ENCODE assay signal across 8 cellular contexts in genomic region chr3:126259411-126260391, GRCh38.
DNase-seq lines count a peak whose midpoint lies in the region; ATAC-seq, FAIRE-seq and TF ChIP-seq lines count a peak whose summit lies in the region.

No MANE protein-coding gene starts in this region.

- no peak overlapping the region for H3K27ac Mint-ChIP-seq in activated T-helper 2 cell treated with anti-CD3 and anti-CD28 coated beads, Interferon-gamma antibody, Interleukin-2, Interleukin-4, amounts not matched to agents 10 μg/mL and 5 μg/mL and 100 μg/mL, durations not matched to agents 14 hours and 24 hours and 36 hours

- no peaks in the 10 kb centered on the region for H3K4me1 Mint-ChIP-seq in activated T-helper 2 cell treated with anti-CD3 and anti-CD28 coated beads, Interferon-gamma antibody, Interleukin-2, Interleukin-4, amounts not matched to agents 10 μg/mL and 5 μg/mL and 100 μg/mL, durations not matched to agents 14 hours and 24 hours and 36 hours (ENCODE audit: low read depth)

- ATAC-seq in upper lobe of left lung (ENCODE audit: low FRiP score in 2 of 2) (peak; percentile 41 to 66), HG03565 (IDR thresholded peaks at IDR 0.05; ENCODE audit: unreplicated experiment) (no peak), HG02610 (IDR thresholded peaks at IDR 0.05; ENCODE audit: unreplicated experiment) (no peak)

- H3K4me3 ChIP-seq in BE2C (ENCODE audit: low read depth, low read length) (no peak overlapping the region), astrocyte of the spinal cord (ENCODE audit: low read depth, low read length) (no peak overlapping the region), kidney (ENCODE audit: low read length in 2 of 2) (peak overlapping the region; percentile 10 to 38), upper lobe of left lung (peak overlapping the region in 2 of 4 donors; percentile 1 to 4)

- DNase-seq in BE2C, result peak; percentile 69
- peak; percentile 61 for DNase-seq in HuH-7 (ENCODE audit: low spot score)
- peak; percentile 22 for DNase-seq in astrocyte of the spinal cord (ENCODE audit: low read depth, low spot score)
- DNase-seq in kidney, result no peak
- peak; percentile 64 to 91 for DNase-seq in upper lobe of left lung
- DNase-seq in activated T-helper 2 cell treated with anti-CD3 and anti-CD28 coated beads, Interferon-gamma antibody, Interleukin-2, Interleukin-4, amounts not matched to agents 10 μg/mL and 5 μg/mL and 100 μg/mL, durations not matched to agents 14 hours and 24 hours and 36 hours (ENCODE audit: low spot score), result no peak

- peak overlapping the region in 1 of 2 donors; percentile 36 for H3K9ac ChIP-seq in kidney (ENCODE audit: low read length in 2 of 2)

- H3K4me1 ChIP-seq in BE2C (no peaks in the 10 kb centered on the region), kidney (ENCODE audit: control insufficient read depth in 1 of 2, insufficient read depth in 1 of 2, low read depth in 1 of 2, low read length in 2 of 2) (peaks cover 0 to 3% of the 10 kb centered on the region in 2 donors), upper lobe of left lung (peaks cover 7 to 9% (median 8%) of the 10 kb centered on the region in 4 donors)

- H3K27ac ChIP-seq in kidney (ENCODE audit: low read depth in 2 of 2, low read length in 2 of 2) (no peak overlapping the region), upper lobe of left lung (peak overlapping the region in 2 of 4 donors; percentile 26 to 71)

- no peaks in the 10 kb centered on the region for H3K36me3 ChIP-seq in BE2C
- no peaks in the 10 kb centered on the region for H3K36me3 ChIP-seq in kidney (ENCODE audit: control insufficient read depth in 1 of 2, insufficient read depth in 2 of 2, low read length in 2 of 2)
- H3K36me3 ChIP-seq in upper lobe of left lung, result no peaks in the 10 kb centered on the region

- peak; percentile 76 for TF ChIP-seq CTCF in BE2C (IDR thresholded peaks at IDR 0.05; ENCODE audit: low read depth, low read length)
- peak; percentile 64 for TF ChIP-seq CTCF in astrocyte of the spinal cord (IDR thresholded peaks at IDR 0.05; ENCODE audit: low read depth, low read length)
- TF ChIP-seq CTCF in kidney (IDR thresholded peaks at IDR 0.05; ENCODE audit: borderline replicate concordance, extremely low read depth, insufficient read depth), result peak; percentile 73
- TF ChIP-seq CTCF in upper lobe of left lung (IDR thresholded peaks at IDR 0.05), result peak; percentile 46 to 82 (median 68)

- in situ Hi-C loops in astrocyte of the spinal cord (cut with HindIII; ENCODE audit: low sequenced_read_pairs), result no loop called here

- H3K27me3 ChIP-seq in BE2C (no peaks in the 10 kb centered on the region), upper lobe of left lung (no peaks in the 10 kb centered on the region)

- no peaks in the 10 kb centered on the region for H3K27me3 Mint-ChIP-seq in activated T-helper 2 cell treated with anti-CD3 and anti-CD28 coated beads, Interferon-gamma antibody, Interleukin-2, Interleukin-4, amounts not matched to agents 10 μg/mL and 5 μg/mL and 100 μg/mL, durations not matched to agents 14 hours and 24 hours and 36 hours (ENCODE audit: low read depth)

- intact Hi-C loops in kidney (cut with DNase I), result loop anchor here (10.0 kb wide), 1 partner anchor 135 kb away; the partner anchor contains the start of gene CFAP100
- intact Hi-C loops in activated T-helper 2 cell treated with anti-CD3 and anti-CD28 coated beads, Interferon-gamma antibody, Interleukin-2, Interleukin-4, amounts not matched to agents 10 μg/mL and 5 μg/mL and 100 μg/mL, durations not matched to agents 14 hours and 24 hours and 36 hours (cut with micrococcal nuclease), result no loop called here

- 48 to 59% methylated on average over 13 to 21 of the region's 23 CpGs for WGBS in upper lobe of left lung, 2 donors

- no peak for TF ChIP-seq POLR2A in upper lobe of left lung (IDR thresholded peaks at IDR 0.05)

- H3K9me3 ChIP-seq in BE2C (no peaks in the 10 kb centered on the region), kidney (ENCODE audit: control insufficient read depth in 1 of 2, low read length in 2 of 2) (no peaks in the 10 kb centered on the region), upper lobe of left lung (no peaks in the 10 kb centered on the region)

- no peak overlapping the region for H3K4me3 Mint-ChIP-seq in activated T-helper 2 cell treated with anti-CD3 and anti-CD28 coated beads, Interferon-gamma antibody, Interleukin-2, Interleukin-4, amounts not matched to agents 10 μg/mL and 5 μg/mL and 100 μg/mL, durations not matched to agents 14 hours and 24 hours and 36 hours (ENCODE audit: low read depth)

- no peak for FAIRE-seq in kidney (lab: Jason Lieb, UNC)

- no peaks in the 10 kb centered on the region for H3K9me3 Mint-ChIP-seq in activated T-helper 2 cell treated with anti-CD3 and anti-CD28 coated beads, Interferon-gamma antibody, Interleukin-2, Interleukin-4, amounts not matched to agents 10 μg/mL and 5 μg/mL and 100 μg/mL, durations not matched to agents 14 hours and 24 hours and 36 hours

- no peaks in the 10 kb centered on the region for H3K36me3 Mint-ChIP-seq in activated T-helper 2 cell treated with anti-CD3 and anti-CD28 coated beads, Interferon-gamma antibody, Interleukin-2, Interleukin-4, amounts not matched to agents 10 μg/mL and 5 μg/mL and 100 μg/mL, durations not matched to agents 14 hours and 24 hours and 36 hours (ENCODE audit: low read depth)

- no peak for TF ChIP-seq EP300 in upper lobe of left lung (IDR thresholded peaks at IDR 0.05)

Comparison
In these comparisons a context has a peak if more than half of its experiments do, and no peak if none do; other contexts are left out.
1. DNase-seq: peak in BE2C (single experiment), HuH-7 (single experiment), astrocyte of the spinal cord (single experiment) and upper lobe of left lung (2 of 2); none in kidney (single experiment) and activated T-helper 2 cell treated with anti-CD3 and anti-CD28 coated beads, Interferon-gamma antibody, Interleukin-2, Interleukin-4, amounts not matched to agents 10 μg/mL and 5 μg/mL and 100 μg/mL, durations not matched to agents 14 hours and 24 hours and 36 hours (single experiment).
2. H3K4me3 ChIP-seq: peak in kidney (2 of 2); none in BE2C (single experiment) and astrocyte of the spinal cord (single experiment).
3. ATAC-seq: peak in upper lobe of left lung (2 of 2); none in HG03565 (single experiment) and HG02610 (single experiment).
4. Peak in every context shown above with its lines, with median percentiles within 50 percentile points of each other: CTCF ChIP-seq.